Comparison of ENCODE assay signal across 21 cellular contexts in genomic region chr11:93238956-93239355, GRCh38.
"Had no signal": no experiment of that assay in that cellular context is flagged by ENCODE, and none has a peak within 500 bp of the region (broad histone marks: within the 10 kb centered on the region; RNA-seq: fewer than 3 reads in every experiment).

No MANE protein-coding gene starts in this region.

- H3K36me3 ChIP-seq: left ventricle myocardium inferior, pancreas, prostate gland, spleen, suprapubic skin, thoracic aorta, tibial nerve, upper lobe of left lung, vagina had no signal

- H3K4me1 ChIP-seq: prostate gland, suprapubic skin, tibial nerve, upper lobe of left lung, vagina had no signal

- H3K4me3 ChIP-seq: left ventricle myocardium inferior, lung, mucosa of descending colon, pancreas, prostate gland, spleen, suprapubic skin, thoracic aorta, tibial nerve, upper lobe of left lung, vagina had no signal

- H3K27me3 ChIP-seq: pancreas, suprapubic skin, upper lobe of left lung, vagina had no signal

- H3K27ac ChIP-seq: left ventricle myocardium inferior, pancreas, prostate gland, spleen, suprapubic skin, thoracic aorta, tibial nerve, upper lobe of left lung, vagina had no signal

- DNase-seq: hypothalamus; immature natural killer cell; left ventricle myocardium inferior; midbrain; mucosa of descending colon; naive thymus-derived CD4-positive, alpha-beta T cell; pancreas; posterior cingulate gyrus; retina; right cardiac atrium; small intestine; spleen; stimulated activated CD4-positive, alpha-beta T cell treated with anti-CD3 and anti-CD28 coated beads, Interleukin-4, amount 100 ng/mL, for 24 hours; stimulated activated naive CD4-positive, alpha-beta T cell; upper lobe of left lung had no signal

- H3K9me3 ChIP-seq: left ventricle myocardium inferior, mucosa of descending colon, pancreas, prostate gland, spleen, suprapubic skin, thoracic aorta, tibial nerve, upper lobe of left lung, vagina had no signal
